Comparison of ENCODE assay signal across 31 cellular contexts in genomic region chr17:9598661-9599060, GRCh38. TPM values are rescaled to one million over a fixed set of nuclear protein-coding genes. Genes with fewer than 3 reads are reported as not detected.
"Had no signal": no experiment of that assay in that cellular context is flagged by ENCODE, and none has a peak within 500 bp of the region (broad histone marks: within the 10 kb centered on the region; RNA-seq: fewer than 3 reads in every experiment).

No MANE protein-coding gene starts in this region.

- H3K9ac ChIP-seq: neural progenitor cell had no signal

- H3K36me3 ChIP-seq: lower lobe of right lung, neural progenitor cell, neutrophil, ovary, right atrium auricular region, right lobe of liver, transverse colon, upper lobe of right lung had no signal

- H3K4me1 ChIP-seq: lower lobe of right lung, neural progenitor cell, right atrium auricular region, right lobe of liver, transverse colon, upper lobe of right lung had no signal

- DNase-seq: hippocampal formation; kidney glomerular epithelial cell; left cardiac atrium; lower lobe of right lung; mesendoderm; naive B cell; natural killer cell; nephron progenitor cell; occipital lobe; ovary; right lobe of liver; stimulated activated CD4-positive, alpha-beta T cell treated with anti-CD3 and anti-CD28 coated beads, Interleukin-1b, Interleukin-23, amount 100 ng/mL, for 48 hours; stimulated activated CD4-positive, alpha-beta T cell treated with anti-CD3 and anti-CD28 coated beads, Interleukin-2, amount 100 ng/mL, for 48 hours; stimulated activated CD4-positive, alpha-beta T cell treated with anti-CD3 and anti-CD28 coated beads, Interleukin-4, amount 100 ng/mL, for 4 hours; stimulated activated CD8-positive, alpha-beta memory T cell treated with anti-CD3 and anti-CD28 coated beads, Interleukin-4, amount 100 ng/mL, for 48 hours; stimulated activated naive CD4-positive, alpha-beta T cell treated with Interleukin-2 at 50 U/mL for 16 hours; stimulated activated naive CD8-positive, alpha-beta T cell treated with anti-CD3 and anti-CD28 coated beads, Interleukin-15, amount 100 ng/mL, for 72 hours; substantia nigra; transverse colon; upper lobe of right lung had no signal

- H3K4me2 ChIP-seq: neural progenitor cell, smooth muscle cell had no signal

- H3K27ac ChIP-seq: lower lobe of right lung, neural progenitor cell, neutrophil, ovary, right atrium auricular region, right lobe of liver, transverse colon, upper lobe of right lung had no signal

- ATAC-seq: left cardiac atrium; left lobe of liver; lower lobe of right lung; natural killer cell; right lobe of liver; stimulated activated memory B cell treated with anti-CD40 and anti-IgM and Interleukin-4, amounts not matched to agents 10 μg/mL and 1 μg/mL and 100 μg/mL, for 72 hours; stimulated activated naive CD8-positive, alpha-beta T cell treated with anti-CD3 and anti-CD28 coated beads, Interleukin-15, amount 100 ng/mL, for 72 hours; upper lobe of right lung had no signal

- H2AFZ ChIP-seq: neural progenitor cell had no signal

- H3K27me3 ChIP-seq: neural progenitor cell, neutrophil, ovary, right atrium auricular region, right lobe of liver, transverse colon had no signal

- H3K9me3 ChIP-seq: lower lobe of right lung, neutrophil, ovary, right atrium auricular region, right lobe of liver, transverse colon, upper lobe of right lung had no signal

- H3K4me3 ChIP-seq: lower lobe of right lung, neural progenitor cell, ovary, right atrium auricular region, right lobe of liver, smooth muscle cell, transverse colon, upper lobe of right lung had no signal

RNA-seq across cellular contexts. Expression of gene CFAP52, which starts 22.2 kb away (rescaled TPM):
- total RNA-seq: left lobe of liver, mesothelial cell of epicardium, mononuclear cell, natural killer cell, pulmonary artery endothelial cell, right lobe of liver, skeletal muscle tissue, smooth muscle cell, transverse colon, upper lobe of right lung had no signal
- polyA plus RNA-seq: liver, smooth muscle cell had no signal
